ENCODE assay signal across 2 cellular contexts in genomic region chr6:140427842-140428241, GRCh38.
TF ChIP-seq lines count a peak whose summit lies in the region.

No MANE protein-coding gene starts in this region.

TF ChIP-seq in HEK293T, 16 proteins besides CTCF, POLR2A, EP300 and RAD21 (continued from another document):
- TF ChIP-seq CTBP1 (IDR thresholded peaks at IDR 0.05; ENCODE audit: borderline replicate concordance) (no peak), ARNT (IDR thresholded peaks at IDR 0.05) (no peak), SP1 (IDR thresholded peaks at IDR 0.05) (no peak), ZNF384 (IDR thresholded peaks at IDR 0.05) (no peak), ELF4 (IDR thresholded peaks at IDR 0.05) (no peak), NFRKB (IDR thresholded peaks at IDR 0.05) (no peak), TARDBP (IDR thresholded peaks at IDR 0.05) (no peak), FOXA1 (IDR thresholded peaks at IDR 0.05) (no peak)

TF ChIP-seq in H1, 55 proteins besides CTCF, POLR2A, EP300 and RAD21:
- no peak for TF ChIP-seq EGR1 (IDR thresholded peaks at IDR 0.05; ENCODE audit: borderline replicate concordance, low read depth, low read length)
- no peak for TF ChIP-seq RBBP5 (IDR thresholded peaks at IDR 0.05; ENCODE audit: borderline replicate concordance, low read depth, low read length)
- TF ChIP-seq HDAC2 (IDR thresholded peaks at IDR 0.05; ENCODE audit: borderline replicate concordance in 1 of 2, low read depth in 2 of 2, low read length in 2 of 2), result no peak
- no peak for TF ChIP-seq ASH2L (IDR thresholded peaks at IDR 0.05; ENCODE audit: low read length)
- no peak for TF ChIP-seq HDAC6 (IDR thresholded peaks at IDR 0.05; ENCODE audit: low read depth, low read length)
- TF ChIP-seq MAFK (IDR thresholded peaks at IDR 0.05; ENCODE audit: low read depth, low read length), result no peak
- TF ChIP-seq CBX5 (IDR thresholded peaks at IDR 0.05; ENCODE audit: low read depth, low read length), result no peak
- TF ChIP-seq SRF (IDR thresholded peaks at IDR 0.05; ENCODE audit: low read depth, low read length), result no peak
- no peak for TF ChIP-seq BACH1 (IDR thresholded peaks at IDR 0.05; ENCODE audit: low read length)
- TF ChIP-seq ZNF274 (IDR thresholded peaks at IDR 0.05; ENCODE audit: borderline replicate concordance, extremely low read depth, low read length), result no peak
- TF ChIP-seq TAF7 (optimal IDR thresholded peaks at IDR 0.05; ENCODE audit: borderline replicate concordance, low read depth, low read length), result no peak
- no peak for TF ChIP-seq KDM4A (IDR thresholded peaks at IDR 0.05; ENCODE audit: low read depth, low read length, severe bottlenecking)
- no peak for TF ChIP-seq ATF3 (IDR thresholded peaks at IDR 0.05; ENCODE audit: insufficient read depth, low read depth, low read length)
- TF ChIP-seq RFX5 (IDR thresholded peaks at IDR 0.05; ENCODE audit: borderline replicate concordance, low read depth, low read length), result no peak
- no peak for TF ChIP-seq TAF1 (IDR thresholded peaks at IDR 0.05; ENCODE audit: low read depth, low read length)
- TF ChIP-seq CBX8 (IDR thresholded peaks at IDR 0.05; ENCODE audit: borderline replicate concordance, low read depth, low read length), result no peak
- no peak for TF ChIP-seq GTF2F1 (IDR thresholded peaks at IDR 0.05; ENCODE audit: borderline replicate concordance, low read depth, low read length)
- no peak for TF ChIP-seq CEBPB (IDR thresholded peaks at IDR 0.05; ENCODE audit: low read depth, low read length)
TF ChIP-seq in H1: peak in this region for 0.
